Comparison of ENCODE assay signal across 9 cellular contexts in the genomic region with DNA sequence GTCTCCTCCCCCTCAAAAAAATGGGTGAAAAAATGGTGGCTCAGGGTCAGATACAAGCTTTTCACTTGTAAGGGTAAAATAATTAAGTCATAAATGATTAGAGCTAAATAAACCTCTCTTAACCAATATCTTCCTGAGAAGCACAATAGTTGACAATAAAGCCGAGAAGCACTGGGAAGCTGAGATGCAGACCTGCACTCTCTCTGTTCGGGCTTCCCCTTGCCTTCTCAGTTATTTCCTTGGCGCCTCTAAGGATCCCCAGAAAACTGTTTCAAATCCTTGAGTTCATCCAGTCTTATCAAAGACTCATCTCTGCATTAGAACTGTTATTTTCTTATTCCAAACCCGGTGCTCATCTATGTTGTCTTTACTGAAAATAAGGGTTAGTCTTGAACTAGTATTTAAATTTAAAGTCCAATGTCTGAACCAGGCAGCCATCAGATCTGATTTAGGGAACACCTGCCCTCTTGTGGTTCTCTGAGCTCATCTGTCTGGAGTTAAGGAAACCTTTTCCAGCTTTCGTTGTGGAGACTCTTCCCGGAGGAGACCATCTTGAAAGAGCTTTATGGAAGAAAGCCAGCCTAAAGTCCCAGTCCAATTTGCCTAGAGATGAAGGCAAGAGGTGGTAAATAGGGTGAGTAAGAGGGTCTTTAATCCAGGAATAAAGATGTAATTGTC.
A peak's percentile ranks its signal among the peaks of the same experiment; 100 is the strongest.
DNase-seq lines count a peak whose midpoint lies in the region; ATAC-seq and TF ChIP-seq lines count a peak whose summit lies in the region.
"Had no signal": no experiment of that assay in that cellular context is flagged by ENCODE, and none has a peak within 500 bp of the region (broad histone marks: within the 10 kb centered on the region; RNA-seq: fewer than 3 reads in every experiment).

No MANE protein-coding gene starts in this region.

- no peaks in the 10 kb centered on the region for H3K79me2 ChIP-seq in MM.1S (ENCODE audit: low read length)

- H2AFZ ChIP-seq in MM.1S (ENCODE audit: low read length), result no peak overlapping the region

- DNase-seq in COLO668 (lab: John Stamatoyannopoulos, UW; ENCODE audit: unreplicated experiment), result peak; percentile 15
- DNase-seq in MM.1S, result peak; percentile 30
- DNase-seq in body of pancreas, result peak; percentile 23 to 47 (median 44)
- DNase-seq in midbrain (lab: John Stamatoyannopoulos, UW), result peak; percentile 16
- no peak for DNase-seq in MV-4-11 (lab: John Stamatoyannopoulos, UW)
- DNase-seq in activated CD4-positive, alpha-beta memory T cell treated with anti-CD3 and anti-CD28 coated beads for 36 hours, result no peak

- ATAC-seq in body of pancreas (peak; percentile 64), HG02571 (IDR thresholded peaks at IDR 0.05; ENCODE audit: unreplicated experiment) (no peak), HG03457 (IDR thresholded peaks at IDR 0.05; ENCODE audit: unreplicated experiment) (no peak)

- H3K27me3 ChIP-seq in MM.1S (replicated peaks; ENCODE audit: insufficient read depth, low read length), result no peaks in the 10 kb centered on the region
- H3K27me3 ChIP-seq in body of pancreas, result no peaks in the 10 kb centered on the region

- TF ChIP-seq CTCF in MM.1S (IDR thresholded peaks at IDR 0.05; ENCODE audit: low read length) (peak; percentile 38), body of pancreas (IDR thresholded peaks at IDR 0.05) (peak; percentile 30 to 67 (median 57))

- no peak overlapping the region for H3K4me2 ChIP-seq in MM.1S (ENCODE audit: low read depth, low read length)

- H3K4me1 Mint-ChIP-seq in activated CD4-positive, alpha-beta memory T cell treated with anti-CD3 and anti-CD28 coated beads for 36 hours (ENCODE audit: low read depth), result no peaks in the 10 kb centered on the region

- intact Hi-C loops in body of pancreas (cut with DNase I), result loop anchor here (10.0 kb wide), 1 partner anchor 940 kb away; no protein-coding TSS in a partner anchor
- intact Hi-C loops in activated CD4-positive, alpha-beta memory T cell treated with anti-CD3 and anti-CD28 coated beads for 36 hours (cut with micrococcal nuclease), result no loop called here

- peaks cover 3% of the 10 kb centered on the region for H3K27me3 Mint-ChIP-seq in activated CD4-positive, alpha-beta memory T cell treated with anti-CD3 and anti-CD28 coated beads for 36 hours
- H3K27me3 Mint-ChIP-seq: dendritic cell treated with granulocyte-macrophage colony-stimulating factor and Interleukin-4, amounts not matched to agents 40 ng/mL and 50 ng/mL, for 4 days had no signal

- no peaks in the 10 kb centered on the region for H3K9me3 Mint-ChIP-seq in activated CD4-positive, alpha-beta memory T cell treated with anti-CD3 and anti-CD28 coated beads for 36 hours
- H3K9me3 Mint-ChIP-seq: dendritic cell treated with granulocyte-macrophage colony-stimulating factor and Interleukin-4, amounts not matched to agents 40 ng/mL and 50 ng/mL, for 4 days had no signal

- no peak overlapping the region for H3K9ac ChIP-seq in MM.1S (ENCODE audit: low read length)

- no peaks in the 10 kb centered on the region for H3K36me3 ChIP-seq in MM.1S (replicated peaks; ENCODE audit: insufficient read depth, low read length)
- H3K36me3 ChIP-seq in body of pancreas (replicated peaks in 1 of 2; ENCODE audit: insufficient read depth in 1 of 2, low read depth in 2 of 2), result no peaks in the 10 kb centered on the region

- H3K27ac Mint-ChIP-seq in activated CD4-positive, alpha-beta memory T cell treated with anti-CD3 and anti-CD28 coated beads for 36 hours, result no peak overlapping the region
- H3K27ac Mint-ChIP-seq: dendritic cell treated with granulocyte-macrophage colony-stimulating factor and Interleukin-4, amounts not matched to agents 40 ng/mL and 50 ng/mL, for 4 days had no signal

- H3K4me3 ChIP-seq in MM.1S (ENCODE audit: low read length) (no peak overlapping the region), body of pancreas (no peak overlapping the region)

- H3K9me3 ChIP-seq in MM.1S (replicated peaks; ENCODE audit: insufficient read depth, low read length) (no peaks in the 10 kb centered on the region), body of pancreas (no peaks in the 10 kb centered on the region)

- CTCF ChIA-PET in activated CD4-positive, alpha-beta memory T cell treated with anti-CD3 and anti-CD28 coated beads for 36 hours (lab: Charles Lee), result interaction anchor here (0.7 to 1.1 kb wide), 2 partner anchors 20 to 945 kb away, joined by 3 read pairs; no protein-coding TSS in a partner anchor

- H4K20me1 ChIP-seq in MM.1S (ENCODE audit: insufficient read depth, low read length), result no peaks in the 10 kb centered on the region

- H3K4me1 ChIP-seq in MM.1S (ENCODE audit: low read length) (no peaks in the 10 kb centered on the region), body of pancreas (no peaks in the 10 kb centered on the region)

- no peak overlapping the region for H3K4me3 Mint-ChIP-seq in activated CD4-positive, alpha-beta memory T cell treated with anti-CD3 and anti-CD28 coated beads for 36 hours
- H3K4me3 Mint-ChIP-seq: dendritic cell treated with granulocyte-macrophage colony-stimulating factor and Interleukin-4, amounts not matched to agents 40 ng/mL and 50 ng/mL, for 4 days had no signal

- H3K36me3 Mint-ChIP-seq in activated CD4-positive, alpha-beta memory T cell treated with anti-CD3 and anti-CD28 coated beads for 36 hours, result no peaks in the 10 kb centered on the region

- no peaks in the 10 kb centered on the region for H3F3A ChIP-seq in MM.1S (ENCODE audit: insufficient read depth, low read length)

- POLR2A ChIA-PET in activated CD4-positive, alpha-beta memory T cell treated with anti-CD3 and anti-CD28 coated beads for 36 hours (lab: Charles Lee), result no interaction called here

- no peak for TF ChIP-seq POLR2A in body of pancreas (IDR thresholded peaks at IDR 0.05)

- H3K9me2 ChIP-seq in MM.1S (replicated peaks; ENCODE audit: insufficient read depth, low read length), result no peaks in the 10 kb centered on the region

- WGBS in body of pancreas, 2 donors, result 39 to 40% methylated on average over 6 of the region's 6 CpGs

- H3K27ac ChIP-seq in MM.1S (ENCODE audit: low read length) (no peak overlapping the region), body of pancreas (no peak overlapping the region)

Comparison
In these comparisons a context has a peak if more than half of its experiments do, and no peak if none do; other contexts are left out.
1. DNase-seq: peak in COLO668 (single experiment), MM.1S (single experiment), body of pancreas (4 of 4) and midbrain (single experiment); none in MV-4-11 (single experiment) and activated CD4-positive, alpha-beta memory T cell treated with anti-CD3 and anti-CD28 coated beads for 36 hours (single experiment).